Comparison of ENCODE assay signal across 41 cellular contexts in genomic region chr15:97806731-97807130, GRCh38.
"Had no signal": no experiment of that assay in that cellular context is flagged by ENCODE, and none has a peak within 500 bp of the region (broad histone marks: within the 10 kb centered on the region; RNA-seq: fewer than 3 reads in every experiment).

No MANE protein-coding gene starts in this region.

- H3K27ac ChIP-seq: adrenal gland, ascending aorta, body of pancreas, brain microvascular endothelial cell, breast epithelium, cardiac muscle cell had no signal

- H3K27me3 Mint-ChIP-seq: activated naive CD4-positive, alpha-beta T cell treated with anti-CD3 and anti-CD28 coated beads, Interleukin-2, amount 10 ng/mL, durations not matched to agents 7 days and 5 days; activated naive CD8-positive, alpha-beta T cell treated with anti-CD3 and anti-CD28 coated beads, Interleukin-2, amount 10 ng/mL, durations not matched to agents 7 days and 5 days; activated naive CD8-positive, alpha-beta T cell treated with anti-CD3 and anti-CD28 coated beads, Interleukin-2, amount 50 U/mL, for 24 hours; activated T-cell treated with anti-CD3 and anti-CD28 coated beads, Interleukin-2, amount 50 U/mL, for 24 hours; activated T-helper 17 cell treated with anti-CD3 and anti-CD28 coated beads, Interleukin-2, amount 50 U/mL, for 72 hours; brain; central memory CD8-positive, alpha-beta T cell had no signal

- H3K9me3 Mint-ChIP-seq: activated naive CD4-positive, alpha-beta T cell treated with anti-CD3 and anti-CD28 coated beads, Interleukin-2, amount 50 U/mL, for 24 hours; activated T-cell treated with anti-CD3 and anti-CD28 coated beads, Interleukin-2, amount 50 U/mL, for 4 hours; activated T-helper 1 cell treated with anti-CD3 and anti-CD28 coated beads, Interleukin-12 subunit alpha, Interleukin-12 subunit beta, Interleukin-2, Interleukin-4 antibody, amounts not matched to agents 30 ng/mL and 10 ng/mL and 1 ng/mL, durations not matched to agents 14 hours and 24 hours and 36 hours; activated T-helper 2 cell treated with anti-CD3 and anti-CD28 coated beads, Interferon-gamma antibody, Interleukin-2, Interleukin-4, amounts not matched to agents 10 μg/mL and 5 μg/mL and 100 μg/mL, durations not matched to agents 14 hours and 24 hours and 36 hours had no signal

- H3K4me3 ChIP-seq: adrenal gland, ascending aorta, body of pancreas, breast epithelium, cardiac muscle cell had no signal

- H3K27ac Mint-ChIP-seq: activated naive CD4-positive, alpha-beta T cell treated with anti-CD3 and anti-CD28 coated beads for 36 hours; activated naive CD4-positive, alpha-beta T cell treated with anti-CD3 and anti-CD28 coated beads, Interleukin-2, amount 10 ng/mL, durations not matched to agents 7 days and 5 days; activated naive CD4-positive, alpha-beta T cell treated with anti-CD3 and anti-CD28 coated beads, Interleukin-2, amount 50 U/mL, for 24 hours; activated naive CD4-positive, alpha-beta T cell treated with anti-CD3 and anti-CD28 coated beads, Interleukin-2, amount 50 U/mL, for 72 hours; activated naive CD8-positive, alpha-beta T cell; activated naive CD8-positive, alpha-beta T cell treated with anti-CD3 and anti-CD28 coated beads for 36 hours; activated naive CD8-positive, alpha-beta T cell treated with anti-CD3 and anti-CD28 coated beads, Interleukin-2, amount 10 ng/mL, durations not matched to agents 7 days and 5 days; activated naive CD8-positive, alpha-beta T cell treated with anti-CD3 and anti-CD28 coated beads, Interleukin-2, amount 50 U/mL, for 24 hours; activated T-cell treated with anti-CD3 and anti-CD28 coated beads, Interleukin-2, amount 50 U/mL, for 24 hours; activated T-cell treated with anti-CD3 and anti-CD28 coated beads, Interleukin-2, amount 50 U/mL, for 72 hours; activated T-helper 1 cell treated with anti-CD3 and anti-CD28 coated beads, Interleukin-12 subunit alpha, Interleukin-12 subunit beta, Interleukin-2, Interleukin-4 antibody, amounts not matched to agents 30 ng/mL and 10 ng/mL and 1 ng/mL, durations not matched to agents 14 hours and 24 hours and 36 hours; activated T-helper 17 cell treated with anti-CD3 and anti-CD28 coated beads, Interleukin-2, amount 50 U/mL, for 72 hours; activated T-helper 2 cell treated with anti-CD3 and anti-CD28 coated beads, Interferon-gamma antibody, Interleukin-2, Interleukin-4, amounts not matched to agents 10 μg/mL and 5 μg/mL and 100 μg/mL, durations not matched to agents 14 hours and 24 hours and 36 hours had no signal

- H3K4me3 Mint-ChIP-seq: activated naive CD4-positive, alpha-beta T cell treated with anti-CD3 and anti-CD28 coated beads for 36 hours; activated naive CD4-positive, alpha-beta T cell treated with anti-CD3 and anti-CD28 coated beads, Interleukin-2, amount 10 ng/mL, durations not matched to agents 7 days and 5 days; activated naive CD4-positive, alpha-beta T cell treated with anti-CD3 and anti-CD28 coated beads, Interleukin-2, amount 50 U/mL, for 24 hours; activated naive CD8-positive, alpha-beta T cell; activated naive CD8-positive, alpha-beta T cell treated with anti-CD3 and anti-CD28 coated beads for 36 hours; activated naive CD8-positive, alpha-beta T cell treated with anti-CD3 and anti-CD28 coated beads, Interleukin-2, amount 10 ng/mL, durations not matched to agents 7 days and 5 days; activated naive CD8-positive, alpha-beta T cell treated with anti-CD3 and anti-CD28 coated beads, Interleukin-2, amount 50 U/mL, for 24 hours; activated T-cell treated with anti-CD3 and anti-CD28 coated beads, Interleukin-2, amount 50 U/mL, for 24 hours; activated T-cell treated with anti-CD3 and anti-CD28 coated beads, Interleukin-2, amount 50 U/mL, for 4 hours; activated T-cell treated with anti-CD3 and anti-CD28 coated beads, Interleukin-2, amount 50 U/mL, for 72 hours; activated T-helper 1 cell treated with anti-CD3 and anti-CD28 coated beads, Interleukin-12 subunit alpha, Interleukin-12 subunit beta, Interleukin-2, Interleukin-4 antibody, amounts not matched to agents 30 ng/mL and 10 ng/mL and 1 ng/mL, durations not matched to agents 14 hours and 24 hours and 36 hours; activated T-helper 17 cell treated with anti-CD3 and anti-CD28 coated beads, Interleukin-2, amount 50 U/mL, for 72 hours; brain; central memory CD8-positive, alpha-beta T cell had no signal

- H3K27me3 ChIP-seq: adrenal gland, ascending aorta, body of pancreas, brain microvascular endothelial cell, breast epithelium, cardiac muscle cell had no signal

- H3K36me3 ChIP-seq: adrenal gland, ascending aorta, brain microvascular endothelial cell, breast epithelium, cardiac muscle cell had no signal

- H3K4me1 ChIP-seq: adrenal gland, ascending aorta, body of pancreas, breast epithelium had no signal

- DNase-seq: activated effector memory CD4-positive, alpha-beta T cell treated with anti-CD3 and anti-CD28 coated beads, Interleukin-2, amount 50 U/mL, for 16 hours; activated effector memory CD4-positive, alpha-beta T cell treated with Interleukin-2 at 50 U/mL for 16 hours; activated gamma-delta T cell; activated gamma-delta T cell treated with Interleukin-2 at 50 U/mL for 16 hours; activated naive CD4-positive, alpha-beta T cell; activated naive CD4-positive, alpha-beta T cell treated with anti-CD3 and anti-CD28 coated beads for 36 hours; activated naive CD4-positive, alpha-beta T cell treated with anti-CD3 and anti-CD28 coated beads, Interleukin-2, amount 10 ng/mL, durations not matched to agents 7 days and 5 days; activated naive CD4-positive, alpha-beta T cell treated with anti-CD3 and anti-CD28 coated beads, Interleukin-2, amount 50 U/mL, for 16 hours; activated naive CD4-positive, alpha-beta T cell treated with Interleukin-2 at 50 U/mL for 16 hours; activated naive CD8-positive, alpha-beta T cell treated with anti-CD3 and anti-CD28 coated beads for 36 hours; activated naive CD8-positive, alpha-beta T cell treated with anti-CD3 and anti-CD28 coated beads, Interleukin-2, amount 10 ng/mL, durations not matched to agents 7 days and 5 days; activated naive CD8-positive, alpha-beta T cell treated with anti-CD3 and anti-CD28 coated beads, Interleukin-2, amount 50 U/mL, for 24 hours; activated T-cell treated with anti-CD3 and anti-CD28 coated beads for 4 hours; activated T-cell treated with anti-CD3 and anti-CD28 coated beads, Interleukin-2, amount 50 U/mL, for 1 hour; activated T-cell treated with anti-CD3 and anti-CD28 coated beads, Interleukin-2, amount 50 U/mL, for 24 hours; activated T-cell treated with anti-CD3 and anti-CD28 coated beads, Interleukin-2, amount 50 U/mL, for 4 hours; activated T-cell treated with anti-CD3 and anti-CD28 coated beads, Interleukin-2, amount 50 U/mL, for 48 hours; activated T-cell treated with anti-CD3 and anti-CD28 coated beads, Interleukin-2, amount 50 U/mL, for 72 hours; adrenal gland; amniotic stem cell; amygdala; anterior cingulate cortex; aorta; body of pancreas; brain microvascular endothelial cell; caudate nucleus; central memory CD4-positive, alpha-beta T cell; cerebellar nuclear complex had no signal

- H3K9me3 ChIP-seq: adrenal gland, ascending aorta, body of pancreas had no signal

- H3K4me1 Mint-ChIP-seq: activated naive CD4-positive, alpha-beta T cell treated with anti-CD3 and anti-CD28 coated beads, Interleukin-2, amount 10 ng/mL, durations not matched to agents 7 days and 5 days; activated naive CD4-positive, alpha-beta T cell treated with anti-CD3 and anti-CD28 coated beads, Interleukin-2, amount 50 U/mL, for 24 hours; activated naive CD8-positive, alpha-beta T cell treated with anti-CD3 and anti-CD28 coated beads for 36 hours; activated naive CD8-positive, alpha-beta T cell treated with anti-CD3 and anti-CD28 coated beads, Interleukin-2, amount 10 ng/mL, durations not matched to agents 7 days and 5 days; activated naive CD8-positive, alpha-beta T cell treated with anti-CD3 and anti-CD28 coated beads, Interleukin-2, amount 50 U/mL, for 24 hours; activated T-helper 17 cell treated with anti-CD3 and anti-CD28 coated beads, Interleukin-2, amount 50 U/mL, for 72 hours; brain; central memory CD8-positive, alpha-beta T cell had no signal

- ATAC-seq: activated naive CD4-positive, alpha-beta T cell treated with anti-CD3 and anti-CD28 coated beads, Interleukin-2, amount 50 U/mL, for 72 hours; activated naive CD8-positive, alpha-beta T cell treated with anti-CD3 and anti-CD28 coated beads, Interleukin-2, amount 50 U/mL, for 24 hours; activated T-cell treated with anti-CD3 and anti-CD28 coated beads, Interleukin-2, amount 50 U/mL, for 4 hours; activated T-cell treated with anti-CD3 and anti-CD28 coated beads, Interleukin-2, amount 50 U/mL, for 72 hours; activated T-helper 17 cell treated with anti-CD3 and anti-CD28 coated beads, Interleukin-2, amount 50 U/mL, for 72 hours; body of pancreas had no signal

- FAIRE-seq: astrocyte, bronchial epithelial cell had no signal

- H3K36me3 Mint-ChIP-seq: activated naive CD4-positive, alpha-beta T cell treated with anti-CD3 and anti-CD28 coated beads, Interleukin-2, amount 10 ng/mL, durations not matched to agents 7 days and 5 days; activated naive CD4-positive, alpha-beta T cell treated with anti-CD3 and anti-CD28 coated beads, Interleukin-2, amount 50 U/mL, for 24 hours; activated naive CD4-positive, alpha-beta T cell treated with anti-CD3 and anti-CD28 coated beads, Interleukin-2, amount 50 U/mL, for 72 hours; activated naive CD8-positive, alpha-beta T cell; activated naive CD8-positive, alpha-beta T cell treated with anti-CD3 and anti-CD28 coated beads for 36 hours; activated naive CD8-positive, alpha-beta T cell treated with anti-CD3 and anti-CD28 coated beads, Interleukin-2, amount 10 ng/mL, durations not matched to agents 7 days and 5 days; brain had no signal
